1 cellular context compared by ENCODE assay signal in genomic region chr9:129884220-129885017, GRCh38.
TF ChIP-seq lines count a peak whose summit lies in the region.

No MANE protein-coding gene starts in this region.

TF ChIP-seq in HEK293, 187 proteins besides CTCF, POLR2A, EP300 and RAD21 (continued from another document):
- TF ChIP-seq ZNF362 (tag by site-specific recombination; IDR thresholded peaks at IDR 0.05) (no peak), ZNF280D (tag by site-specific recombination; IDR thresholded peaks at IDR 0.05) (no peak), ZFHX2 (tag by site-specific recombination; conservative IDR thresholded peaks at IDR 0.05) (peak; percentile 45; the same call in 1 of the 2 replicates), GLIS1 (tag by site-specific recombination; IDR thresholded peaks at IDR 0.05) (peak; percentile 97), ZNF629 (tag by site-specific recombination; IDR thresholded peaks at IDR 0.05) (0 out of 2 replicates have a peak, but pooled peaks have one; percentile 9), ZNF398 (tag by site-specific recombination; IDR thresholded peaks at IDR 0.05) (no peak), HOXC10 (CRISPR knock-in tag; IDR thresholded peaks at IDR 0.05) (no peak), ZIC2 (tag by site-specific recombination; IDR thresholded peaks at IDR 0.05) (peak; percentile 71), ZNF501 (tag by site-specific recombination; IDR thresholded peaks at IDR 0.05) (no peak), ZSCAN16 (tag by site-specific recombination; IDR thresholded peaks at IDR 0.05) (no peak), GLIS2 (tag by site-specific recombination; IDR thresholded peaks at IDR 0.05) (peak; percentile 96), ZNF302 (tag by site-specific recombination; IDR thresholded peaks at IDR 0.05; ENCODE audit: low read depth) (no peak), ZBTB8A (tag by site-specific recombination; IDR thresholded peaks at IDR 0.05) (peak; percentile 24), ZNF394 (tag by site-specific recombination; IDR thresholded peaks at IDR 0.05; ENCODE audit: borderline replicate concordance) (no peak), SCRT2 (tag by site-specific recombination; IDR thresholded peaks at IDR 0.05) (no peak), SALL2 (tag by site-specific recombination; IDR thresholded peaks at IDR 0.05; ENCODE audit: borderline replicate concordance) (no peak), ZNF660 (tag by site-specific recombination; IDR thresholded peaks at IDR 0.05) (0 out of 2 replicates have a peak, but pooled peaks have one; percentile 12), ZNF521 (tag by site-specific recombination; IDR thresholded peaks at IDR 0.05) (no peak), ZNF48 (tag by site-specific recombination; IDR thresholded peaks at IDR 0.05) (no peak), ZNF76 (tag by site-specific recombination; IDR thresholded peaks at IDR 0.05; ENCODE audit: borderline replicate concordance, low read depth) (no peak), BCL11A (tag by site-specific recombination; IDR thresholded peaks at IDR 0.05; ENCODE audit: low read depth) (no peak), KLF16 (tag by site-specific recombination; IDR thresholded peaks at IDR 0.05) (no peak), ZXDB (tag by site-specific recombination; IDR thresholded peaks at IDR 0.05) (peak; percentile 96), ZNF174 (tag by site-specific recombination; IDR thresholded peaks at IDR 0.05) (no peak), ZNF561 (tag by site-specific recombination; IDR thresholded peaks at IDR 0.05; ENCODE audit: borderline replicate concordance) (0 out of 2 replicates have a peak, but pooled peaks have one; percentile 50), SP3 (tag by site-specific recombination; IDR thresholded peaks at IDR 0.05) (peak; percentile 76), ZBTB17 (tag by site-specific recombination; IDR thresholded peaks at IDR 0.05) (peak; percentile 38; the same call in 1 of the 2 replicates), ZNF2 (tag by site-specific recombination; IDR thresholded peaks at IDR 0.05) (no peak)
TF ChIP-seq in HEK293: peak in this region for 21.
